In genomic region chr17:28951428-28951990, GRCh38 we compare ENCODE assay signal across 8 cellular contexts. TPM values are rescaled to one million over a fixed set of nuclear protein-coding genes. Genes with fewer than 3 reads are reported as not detected.
DNase-seq lines count a peak whose midpoint lies in the region; ATAC-seq and TF ChIP-seq lines count a peak whose summit lies in the region.

TSS of gene PHF12 (minus strand) at chr17:28951518. CDS start at chr17:28950960, 558 bp downstream.

- peak within 1 kb of the TSS; percentile 86 for H3K4me3 ChIP-seq in HFF-Myc (replicated peaks; ENCODE audit: low read depth, low read length)
- peak within 1 kb of the TSS; percentile 96 for H3K4me3 ChIP-seq in gastroesophageal sphincter
- H3K4me3 ChIP-seq in neutrophil (ENCODE audit: low read depth in 1 of 2, low read length in 1 of 2) = peak within 1 kb of the TSS; percentile 97 to 98

- H3K4me1 ChIP-seq in gastroesophageal sphincter (peaks cover 0 to 46% (median 21%) of the 10 kb centered on the region in 3 donors), neutrophil (ENCODE audit: control insufficient read depth in 1 of 2, insufficient read depth in 1 of 2, low read depth in 1 of 2, low read length in 1 of 2) (peaks cover 39 to 43% of the 10 kb centered on the region in 2 experiments)

- TF ChIP-seq EP300 in gastroesophageal sphincter (IDR thresholded peaks at IDR 0.05) = no peak

- H3K9me3 ChIP-seq in gastroesophageal sphincter (no peaks in the 10 kb centered on the region), neutrophil (no peaks in the 10 kb centered on the region)

- intact Hi-C loops in activated naive CD4-positive, alpha-beta T cell treated with anti-CD3 and anti-CD28 coated beads for 36 hours (cut with micrococcal nuclease) = loop anchor here (1.0 to 10.0 kb wide), 8 partner anchors 109 to 616 kb away; partner anchors contain the start of genes ALDOC, FAM222B, IFT20 and NUFIP2

- peaks cover 25% of the 10 kb centered on the region for H3K36me3 Mint-ChIP-seq in activated naive CD4-positive, alpha-beta T cell treated with anti-CD3 and anti-CD28 coated beads for 36 hours (ENCODE audit: low read depth)

- DNase-seq in GF-D8 (lab: John Stamatoyannopoulos, UW) (peak; percentile 95), HFF-Myc (ENCODE audit: extremely low read depth, low read depth) (peak; percentile 99), NAMALWA (ENCODE audit: low spot score) (peak; percentile 100), SK-N-DZ (ENCODE audit: low spot score) (peak; percentile 100), substantia nigra (lab: John Stamatoyannopoulos, UW) (peak; percentile 93 to 100 (median 99))
- peak; percentile 100 for DNase-seq in activated naive CD4-positive, alpha-beta T cell treated with anti-CD3 and anti-CD28 coated beads for 36 hours

- peaks cover 25% of the 10 kb centered on the region for H3K4me1 Mint-ChIP-seq in activated naive CD4-positive, alpha-beta T cell treated with anti-CD3 and anti-CD28 coated beads for 36 hours (ENCODE audit: low read depth)

- TF ChIP-seq CTCF in HFF-Myc (IDR thresholded peaks at IDR 0.05; ENCODE audit: low read depth, low read length, missing control alignments) = no peak
- TF ChIP-seq CTCF in gastroesophageal sphincter (IDR thresholded peaks at IDR 0.05) = peak in 1 of 4 experiments; percentile 11
- TF ChIP-seq CTCF in neutrophil (IDR thresholded peaks at IDR 0.05) = peak; percentile 13

- H3K27ac ChIP-seq in gastroesophageal sphincter = peak within 1 kb of the TSS; percentile 95 to 100 (median 98)
- peak within 1 kb of the TSS; percentile 98 for H3K27ac ChIP-seq in neutrophil
- H3K27ac ChIP-seq in substantia nigra (ENCODE audit: low read depth, low read length, poor library complexity, severe bottlenecking) = peak within 1 kb of the TSS; percentile 98

- H3K9me3 Mint-ChIP-seq in activated naive CD4-positive, alpha-beta T cell treated with anti-CD3 and anti-CD28 coated beads for 36 hours = no peaks in the 10 kb centered on the region

- ATAC-seq in gastroesophageal sphincter = peak; percentile 89

- H3K36me3 ChIP-seq in gastroesophageal sphincter = no peaks in the 10 kb centered on the region
- H3K36me3 ChIP-seq in neutrophil = no peaks in the 10 kb centered on the region

- peak within 1 kb of the TSS; percentile 96 for H3K4me3 Mint-ChIP-seq in activated naive CD4-positive, alpha-beta T cell treated with anti-CD3 and anti-CD28 coated beads for 36 hours

- CTCF ChIA-PET in activated naive CD4-positive, alpha-beta T cell treated with anti-CD3 and anti-CD28 coated beads for 36 hours (lab: Charles Lee) = interaction anchor here (0.8 to 4.5 kb wide), 8 partner anchors 13 to 224 kb away, joined by 3 to 43 read pairs (median 15); partner anchors contain the start of genes DHRS13, NEK8 and TLCD1

- peak within 1 kb of the TSS; percentile 97 for H3K27ac Mint-ChIP-seq in activated naive CD4-positive, alpha-beta T cell treated with anti-CD3 and anti-CD28 coated beads for 36 hours

- H3K27me3 ChIP-seq in gastroesophageal sphincter = no peaks in the 10 kb centered on the region
- H3K27me3 ChIP-seq in neutrophil = no peaks in the 10 kb centered on the region

- no peaks in the 10 kb centered on the region for H3K27me3 Mint-ChIP-seq in activated naive CD4-positive, alpha-beta T cell treated with anti-CD3 and anti-CD28 coated beads for 36 hours (ENCODE audit: low read depth)

- WGBS in gastroesophageal sphincter (ENCODE audit: low coverage in 1 of 2), 2 donors = 0% methylated on average over 1 to 3 of the region's 51 CpGs

- peak; percentile 79 for TF ChIP-seq POLR2A in gastroesophageal sphincter (IDR thresholded peaks at IDR 0.05)

RNA-seq across cellular contexts. Expression of gene PHF12, which starts in this region (rescaled TPM):
- polyA plus RNA-seq in SK-N-DZ (2014; cell fraction: cytosol; rRNA removed) = 21.4 and 23.6 TPM in 2 replicates
- polyA plus RNA-seq in SK-N-DZ (2014; cell fraction: nucleus; rRNA removed) = 42.2 and 65.7 TPM in 2 replicates
- total RNA-seq in activated naive CD4-positive, alpha-beta T cell treated with anti-CD3 and anti-CD28 coated beads for 36 hours = 10 to 100 TPM; 52.8 to 56.7 TPM
- 10 to 100 TPM; 20.2 to 46.9 (median 37.8) TPM for total RNA-seq in gastroesophageal sphincter

Comparison
In these comparisons a context has a peak if more than half of its experiments do, and no peak if none do; other contexts are left out.
1. Peak in every context shown above with its lines: DNase-seq, ATAC-seq, H3K4me3 ChIP-seq and H3K27ac ChIP-seq.